ENCODE assay signal across 31 cellular contexts in genomic region chr11:119985551-119985950, GRCh38.
"Had no signal": no experiment of that assay in that cellular context is flagged by ENCODE, and none has a peak within 500 bp of the region (broad histone marks: within the 10 kb centered on the region; RNA-seq: fewer than 3 reads in every experiment).

No MANE protein-coding gene starts in this region.

- H3K27ac ChIP-seq: adrenal gland, ascending aorta, body of pancreas, brain microvascular endothelial cell, breast epithelium, cardiac muscle cell had no signal

- H3K9me3 ChIP-seq: adrenal gland, ascending aorta, body of pancreas, breast epithelium had no signal

- H3K27me3 ChIP-seq: ascending aorta, body of pancreas, cardiac muscle cell had no signal

- H3K36me3 ChIP-seq: adrenal gland, ascending aorta, brain microvascular endothelial cell, breast epithelium, cardiac muscle cell had no signal

- DNase-seq: activated effector memory CD4-positive, alpha-beta T cell treated with anti-CD3 and anti-CD28 coated beads, Interleukin-2, amount 50 U/mL, for 16 hours; activated effector memory CD4-positive, alpha-beta T cell treated with Interleukin-2 at 50 U/mL for 16 hours; activated gamma-delta T cell; activated gamma-delta T cell treated with Interleukin-2 at 50 U/mL for 16 hours; activated naive CD4-positive, alpha-beta T cell; activated naive CD4-positive, alpha-beta T cell treated with anti-CD3 and anti-CD28 coated beads for 36 hours; activated naive CD4-positive, alpha-beta T cell treated with anti-CD3 and anti-CD28 coated beads, Interleukin-2, amount 10 ng/mL, durations not matched to agents 7 days and 5 days; activated naive CD4-positive, alpha-beta T cell treated with anti-CD3 and anti-CD28 coated beads, Interleukin-2, amount 50 U/mL, for 16 hours; activated naive CD4-positive, alpha-beta T cell treated with Interleukin-2 at 50 U/mL for 16 hours; activated naive CD8-positive, alpha-beta T cell treated with anti-CD3 and anti-CD28 coated beads for 36 hours; activated naive CD8-positive, alpha-beta T cell treated with anti-CD3 and anti-CD28 coated beads, Interleukin-2, amount 10 ng/mL, durations not matched to agents 7 days and 5 days; activated naive CD8-positive, alpha-beta T cell treated with anti-CD3 and anti-CD28 coated beads, Interleukin-2, amount 50 U/mL, for 24 hours; activated T-cell treated with anti-CD3 and anti-CD28 coated beads, Interleukin-2, amount 50 U/mL, for 1 hour; activated T-cell treated with anti-CD3 and anti-CD28 coated beads, Interleukin-2, amount 50 U/mL, for 24 hours; activated T-cell treated with anti-CD3 and anti-CD28 coated beads, Interleukin-2, amount 50 U/mL, for 4 hours; activated T-cell treated with anti-CD3 and anti-CD28 coated beads, Interleukin-2, amount 50 U/mL, for 48 hours; activated T-cell treated with anti-CD3 and anti-CD28 coated beads, Interleukin-2, amount 50 U/mL, for 72 hours; adrenal gland; amniotic stem cell; amygdala; anterior cingulate cortex; body of pancreas; brain microvascular endothelial cell; caudate nucleus; central memory CD4-positive, alpha-beta T cell; cerebellar nuclear complex had no signal

- H3K4me3 ChIP-seq: adrenal gland, ascending aorta, body of pancreas, breast epithelium, cardiac muscle cell had no signal

- H3K4me1 ChIP-seq: adrenal gland, ascending aorta, body of pancreas, breast epithelium had no signal

- ATAC-seq: activated naive CD4-positive, alpha-beta T cell treated with anti-CD3 and anti-CD28 coated beads, Interleukin-2, amount 50 U/mL, for 72 hours; activated naive CD8-positive, alpha-beta T cell treated with anti-CD3 and anti-CD28 coated beads, Interleukin-2, amount 50 U/mL, for 24 hours; activated T-cell treated with anti-CD3 and anti-CD28 coated beads, Interleukin-2, amount 50 U/mL, for 4 hours; activated T-cell treated with anti-CD3 and anti-CD28 coated beads, Interleukin-2, amount 50 U/mL, for 72 hours; activated T-helper 17 cell treated with anti-CD3 and anti-CD28 coated beads, Interleukin-2, amount 50 U/mL, for 72 hours; body of pancreas had no signal
